Comparison of ENCODE assay signal across 9 cellular contexts in the genomic region with DNA sequence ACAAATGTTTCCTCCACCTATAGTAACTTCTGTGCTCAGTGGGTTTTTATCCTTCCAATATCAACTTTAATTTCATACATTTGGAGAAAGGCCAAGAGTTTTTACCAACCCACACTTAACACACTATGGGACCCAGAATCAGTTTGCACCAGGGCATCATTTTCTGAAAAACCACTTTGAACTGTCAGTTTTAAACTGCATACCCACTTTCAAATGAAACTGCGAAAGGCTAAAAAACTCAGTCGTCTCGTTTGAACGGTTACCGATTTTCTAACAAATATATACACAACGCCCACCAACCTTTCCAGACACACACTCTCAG. TPM values are rescaled to one million over a fixed set of nuclear protein-coding genes. Genes with fewer than 3 reads are reported as not detected.
A peak's percentile ranks its signal among the peaks of the same experiment; 100 is the strongest.
DNase-seq lines count a peak whose midpoint lies in the region; ATAC-seq, FAIRE-seq and TF ChIP-seq lines count a peak whose summit lies in the region.
"Had no signal": no experiment of that assay in that cellular context is flagged by ENCODE, and none has a peak within 500 bp of the region (broad histone marks: within the 10 kb centered on the region; RNA-seq: fewer than 3 reads in every experiment).

No MANE protein-coding gene starts in this region.

- no peak for TF ChIP-seq EP300 in tibial nerve (IDR thresholded peaks at IDR 0.05)

- WGBS in tibial nerve, 2 donors, result 11 to 17% methylated on average over 6 of the region's 6 CpGs

- H3K27me3 ChIP-seq in tibial nerve, result no peaks in the 10 kb centered on the region

- peak overlapping the region; percentile 41 to 62 (median 58) for H3K4me3 ChIP-seq in tibial nerve

- no peaks in the 10 kb centered on the region for H3K36me3 ChIP-seq in tibial nerve

- H3K4me1 ChIP-seq in tibial nerve, result peaks cover 0 to 17% (median 0%) of the 10 kb centered on the region in 4 donors

- TF ChIP-seq CTCF in activated CD8-positive, alpha-beta T cell treated with anti-CD3 and anti-CD28 coated beads for 36 hours (IDR thresholded peaks at IDR 0.05), result no peak
- TF ChIP-seq CTCF in tibial nerve (IDR thresholded peaks at IDR 0.05), result no peak

- FAIRE-seq in HTR-8/SVneo (lab: Jason Lieb, UNC), result no peak

- intact Hi-C loops in activated CD8-positive, alpha-beta T cell treated with anti-CD3 and anti-CD28 coated beads for 36 hours (cut with micrococcal nuclease), result no loop called here

- no peaks in the 10 kb centered on the region for H3K9me3 ChIP-seq in tibial nerve

- CTCF ChIA-PET in activated CD8-positive, alpha-beta T cell treated with anti-CD3 and anti-CD28 coated beads for 36 hours (lab: Charles Lee), result interaction anchor here (1.0 kb wide), 1 partner anchor 125 kb away, joined by 3 read pairs; no protein-coding TSS in a partner anchor

- no peak for ATAC-seq in activated CD8-positive, alpha-beta T cell treated with anti-CD3 and anti-CD28 coated beads for 36 hours
- no peak for ATAC-seq in HG02885 (IDR thresholded peaks at IDR 0.05; ENCODE audit: poor library complexity, unreplicated experiment)

- no peak for TF ChIP-seq POLR2A in tibial nerve (IDR thresholded peaks at IDR 0.05)

- no peaks in the 10 kb centered on the region for H3K36me3 Mint-ChIP-seq in activated naive CD4-positive, alpha-beta T cell treated with anti-CD3 and anti-CD28 coated beads, Interleukin-2, amount 50 U/mL, for 24 hours
- no peaks in the 10 kb centered on the region for H3K36me3 Mint-ChIP-seq in activated CD8-positive, alpha-beta T cell treated with anti-CD3 and anti-CD28 coated beads for 36 hours (ENCODE audit: low read depth)
- H3K36me3 Mint-ChIP-seq in immature natural killer cell, result no peaks in the 10 kb centered on the region

- H3K27ac Mint-ChIP-seq in activated naive CD4-positive, alpha-beta T cell treated with anti-CD3 and anti-CD28 coated beads, Interleukin-2, amount 50 U/mL, for 24 hours, result no peak overlapping the region
- H3K27ac Mint-ChIP-seq in activated CD8-positive, alpha-beta T cell treated with anti-CD3 and anti-CD28 coated beads for 36 hours, result peak overlapping the region; percentile 60
- H3K27ac Mint-ChIP-seq in immature natural killer cell, result peak overlapping the region in 1 of 6 donors; percentile 57

- peaks cover 14% of the 10 kb centered on the region for H3K27me3 Mint-ChIP-seq in activated naive CD4-positive, alpha-beta T cell treated with anti-CD3 and anti-CD28 coated beads, Interleukin-2, amount 50 U/mL, for 24 hours
- H3K27me3 Mint-ChIP-seq in activated CD8-positive, alpha-beta T cell treated with anti-CD3 and anti-CD28 coated beads for 36 hours, result peaks cover 20% of the 10 kb centered on the region
- H3K27me3 Mint-ChIP-seq in immature natural killer cell (ENCODE audit: low read depth in 3 of 3), result peaks cover 0 to 10% (median 5%) of the 10 kb centered on the region in 3 donors

- no peaks in the 10 kb centered on the region for H3K9me3 Mint-ChIP-seq in activated naive CD4-positive, alpha-beta T cell treated with anti-CD3 and anti-CD28 coated beads, Interleukin-2, amount 50 U/mL, for 24 hours
- H3K9me3 Mint-ChIP-seq in activated CD8-positive, alpha-beta T cell treated with anti-CD3 and anti-CD28 coated beads for 36 hours, result no peaks in the 10 kb centered on the region
- H3K9me3 Mint-ChIP-seq in immature natural killer cell, result no peaks in the 10 kb centered on the region

- no peak for DNase-seq in activated naive CD4-positive, alpha-beta T cell treated with anti-CD3 and anti-CD28 coated beads, Interleukin-2, amount 50 U/mL, for 16 hours
- no peak for DNase-seq in activated CD8-positive, alpha-beta T cell treated with anti-CD3 and anti-CD28 coated beads for 36 hours
- DNase-seq in immature natural killer cell (no peak), tibial nerve (ENCODE audit: low spot score in 2 of 2) (no peak), mucosa of gallbladder (ENCODE audit: low spot score) (no peak), HTR-8/SVneo (ENCODE audit: insufficient read length, low spot score) (no peak)
- DNase-seq: NCI-H1092 had no signal

- peaks cover 15% of the 10 kb centered on the region for H3K4me1 Mint-ChIP-seq in activated naive CD4-positive, alpha-beta T cell treated with anti-CD3 and anti-CD28 coated beads, Interleukin-2, amount 50 U/mL, for 24 hours
- peaks cover 13% of the 10 kb centered on the region for H3K4me1 Mint-ChIP-seq in activated CD8-positive, alpha-beta T cell treated with anti-CD3 and anti-CD28 coated beads for 36 hours (ENCODE audit: low read depth)
- H3K4me1 Mint-ChIP-seq in immature natural killer cell, result peaks cover 11 to 19% of the 10 kb centered on the region in 2 donors

- H3K27ac ChIP-seq in tibial nerve, result peak overlapping the region in 2 of 4 donors; percentile 54 to 62

- POLR2A ChIA-PET in activated CD8-positive, alpha-beta T cell treated with anti-CD3 and anti-CD28 coated beads for 36 hours (lab: Charles Lee), result interaction anchor here (0.9 kb wide), 1 partner anchor 10 kb away, joined by 4 read pairs; no protein-coding TSS in a partner anchor

- H3K4me3 Mint-ChIP-seq in activated naive CD4-positive, alpha-beta T cell treated with anti-CD3 and anti-CD28 coated beads, Interleukin-2, amount 50 U/mL, for 24 hours, result peak overlapping the region; percentile 56
- H3K4me3 Mint-ChIP-seq in activated CD8-positive, alpha-beta T cell treated with anti-CD3 and anti-CD28 coated beads for 36 hours, result peak overlapping the region; percentile 70
- H3K4me3 Mint-ChIP-seq in immature natural killer cell, result peak overlapping the region; percentile 60 to 90 (median 75)

RNA-seq across cellular contexts. Expression of gene ABCG2, which starts 0.4 kb away (rescaled TPM):
- under 1 TPM; 0.25 to 0.54 TPM for total RNA-seq in activated CD8-positive, alpha-beta T cell treated with anti-CD3 and anti-CD28 coated beads for 36 hours
- 1 to 10 TPM in 2 of 3 donors, under 1 TPM in 1; 0.69 to 2.5 (median 1.3) TPM for polyA plus RNA-seq in immature natural killer cell
- total RNA-seq in tibial nerve (10 to 100 TPM in 2 of 4 donors, 1 to 10 TPM in 2; 5.3 to 12.0 (median 8.2) TPM), mucosa of gallbladder (3.5 TPM)
